Comparison of ENCODE assay signal across 9 cellular contexts in the genomic region with DNA sequence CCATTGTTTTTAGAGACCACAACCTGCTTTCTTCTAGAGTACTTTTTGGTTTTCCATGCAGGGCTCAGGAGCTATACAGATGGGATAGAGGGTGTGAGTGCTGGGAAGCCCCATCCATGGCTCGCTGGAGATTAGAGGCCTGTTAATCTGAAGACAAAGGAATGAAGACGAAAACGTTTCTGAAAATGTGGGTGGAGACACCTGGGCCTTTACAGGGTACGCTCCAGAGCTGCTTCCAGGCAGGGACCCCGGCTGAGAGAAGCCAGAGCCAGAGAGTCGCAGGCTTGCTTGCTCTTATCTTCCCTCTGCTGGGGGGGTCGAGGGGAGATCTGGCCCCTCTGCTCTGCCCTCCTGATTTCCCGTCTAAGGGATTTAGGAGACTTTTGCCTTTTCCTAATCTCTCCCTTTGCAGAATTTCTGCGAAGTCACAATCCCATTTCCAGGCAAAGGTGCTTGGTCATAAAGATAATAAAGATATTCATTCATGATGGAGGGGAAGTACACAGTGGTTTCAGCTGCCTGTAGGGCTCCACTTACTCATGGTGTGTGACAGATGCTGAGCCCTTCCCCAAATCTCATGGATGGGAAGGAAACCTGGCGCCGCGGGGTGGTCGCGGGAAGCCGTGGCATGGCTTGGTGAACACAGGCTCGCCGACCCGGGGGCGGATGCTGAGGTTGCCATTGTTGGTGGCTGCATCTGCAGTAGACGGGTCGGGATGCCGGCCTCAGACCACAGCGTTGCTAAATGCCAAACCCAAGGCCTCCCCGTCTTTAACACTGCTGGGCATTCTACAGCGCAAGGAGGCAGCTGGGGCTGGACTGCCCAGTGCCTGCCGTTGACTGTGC. TPM values are rescaled to one million over a fixed set of nuclear protein-coding genes. Genes with fewer than 3 reads are reported as not detected.
DNase-seq lines count a peak whose midpoint lies in the region; ATAC-seq lines count a peak whose summit lies in the region.
"Had no signal": no experiment of that assay in that cellular context is flagged by ENCODE, and none has a peak within 500 bp of the region (broad histone marks: within the 10 kb centered on the region; RNA-seq: fewer than 3 reads in every experiment).

No MANE protein-coding gene starts in this region.

- peaks cover 4% of the 10 kb centered on the region for H3K27me3 ChIP-seq in iPS-15b (ENCODE audit: control insufficient read depth, insufficient read depth, low read length)

- no peaks in the 10 kb centered on the region for H3K9me3 Mint-ChIP-seq in activated CD4-positive, alpha-beta T cell treated with anti-CD3 and anti-CD28 coated beads, Interleukin-2, amount 10 ng/mL, durations not matched to agents 24 days and 14 days
- no peaks in the 10 kb centered on the region for H3K9me3 Mint-ChIP-seq in stimulated activated memory B cell treated with anti-CD40 and anti-IgM and Interleukin-4, amounts not matched to agents 10 μg/mL and 1 μg/mL and 100 μg/mL, for 72 hours

- DNase-seq in activated CD4-positive, alpha-beta T cell treated with anti-CD3 and anti-CD28 coated beads, Interleukin-2, amount 10 ng/mL, durations not matched to agents 24 days and 14 days: peak; percentile 73
- no peak for DNase-seq in activated CD4-positive, alpha-beta T cell treated with anti-CD3 and anti-CD28 coated beads, Interleukin-2, amount 50 U/mL, for 1 hour
- DNase-seq in SK-MEL-5 (ENCODE audit: low read depth, low spot score): peak; percentile 53
- no peak for DNase-seq in activated gamma-delta T cell treated with Interleukin-2 at 50 U/mL for 16 hours
- DNase-seq in Ammon's horn (ENCODE audit: low spot score): no peak
- DNase-seq: NCI-H2029 had no signal

- peaks cover 3% of the 10 kb centered on the region for H3K27me3 Mint-ChIP-seq in activated CD4-positive, alpha-beta T cell treated with anti-CD3 and anti-CD28 coated beads, Interleukin-2, amount 10 ng/mL, durations not matched to agents 24 days and 14 days
- H3K27me3 Mint-ChIP-seq in stimulated activated memory B cell treated with anti-CD40 and anti-IgM and Interleukin-4, amounts not matched to agents 10 μg/mL and 1 μg/mL and 100 μg/mL, for 72 hours: peaks cover 13% of the 10 kb centered on the region

- H3K4me1 Mint-ChIP-seq in activated CD4-positive, alpha-beta T cell treated with anti-CD3 and anti-CD28 coated beads, Interleukin-2, amount 10 ng/mL, durations not matched to agents 24 days and 14 days: peaks cover 27% of the 10 kb centered on the region
- peaks cover 39% of the 10 kb centered on the region for H3K4me1 Mint-ChIP-seq in stimulated activated memory B cell treated with anti-CD40 and anti-IgM and Interleukin-4, amounts not matched to agents 10 μg/mL and 1 μg/mL and 100 μg/mL, for 72 hours

- H3K9ac ChIP-seq in iPS-15b (ENCODE audit: low read depth, low read length): peak overlapping the region; percentile 16

- H3K36me3 Mint-ChIP-seq in activated CD4-positive, alpha-beta T cell treated with anti-CD3 and anti-CD28 coated beads, Interleukin-2, amount 10 ng/mL, durations not matched to agents 24 days and 14 days (ENCODE audit: low read depth): peaks cover under 1% of the 10 kb centered on the region
- H3K36me3 Mint-ChIP-seq in stimulated activated memory B cell treated with anti-CD40 and anti-IgM and Interleukin-4, amounts not matched to agents 10 μg/mL and 1 μg/mL and 100 μg/mL, for 72 hours: no peaks in the 10 kb centered on the region

- H3K27ac Mint-ChIP-seq in activated CD4-positive, alpha-beta T cell treated with anti-CD3 and anti-CD28 coated beads, Interleukin-2, amount 10 ng/mL, durations not matched to agents 24 days and 14 days: no peak overlapping the region
- H3K27ac Mint-ChIP-seq in stimulated activated memory B cell treated with anti-CD40 and anti-IgM and Interleukin-4, amounts not matched to agents 10 μg/mL and 1 μg/mL and 100 μg/mL, for 72 hours: peak overlapping the region; percentile 17

- no peaks in the 10 kb centered on the region for H3K36me3 ChIP-seq in iPS-15b (ENCODE audit: control insufficient read depth, insufficient read depth, low read length)

- in situ Hi-C loops in SK-MEL-5 (cut with HindIII; ENCODE audit: low pct_unique_long_range_greater_than_20kb, low sequenced_read_pairs): no loop called here

- intact Hi-C loops in activated CD4-positive, alpha-beta T cell treated with anti-CD3 and anti-CD28 coated beads, Interleukin-2, amount 10 ng/mL, durations not matched to agents 24 days and 14 days (cut with micrococcal nuclease): loop anchor here (1.0 kb wide), 1 partner anchor 13 kb away; no protein-coding TSS in a partner anchor

- no peaks in the 10 kb centered on the region for H3K9me3 ChIP-seq in iPS-15b (ENCODE audit: control insufficient read depth, insufficient read depth, low read length)

- H3K4me1 ChIP-seq in iPS-15b (ENCODE audit: control insufficient read depth, insufficient read depth, low read length): peaks cover 31% of the 10 kb centered on the region

- H3K4me3 ChIP-seq in iPS-15b (ENCODE audit: low read depth, low read length): peak overlapping the region; percentile 18

- no peak for ATAC-seq in stimulated activated memory B cell treated with anti-CD40 and anti-IgM and Interleukin-4, amounts not matched to agents 10 μg/mL and 1 μg/mL and 100 μg/mL, for 72 hours
- no peak for ATAC-seq in GM18870 (IDR thresholded peaks at IDR 0.05; ENCODE audit: unreplicated experiment)

- no peak overlapping the region for H3K4me3 Mint-ChIP-seq in activated CD4-positive, alpha-beta T cell treated with anti-CD3 and anti-CD28 coated beads, Interleukin-2, amount 10 ng/mL, durations not matched to agents 24 days and 14 days
- H3K4me3 Mint-ChIP-seq in stimulated activated memory B cell treated with anti-CD40 and anti-IgM and Interleukin-4, amounts not matched to agents 10 μg/mL and 1 μg/mL and 100 μg/mL, for 72 hours: no peak overlapping the region

RNA-seq across cellular contexts. Expression of a gene that starts 4.8 kb away (rescaled TPM):
- 78.3 and 81.5 TPM in 2 replicates for total RNA-seq in activated CD4-positive, alpha-beta T cell treated with anti-CD3 and anti-CD28 coated beads, Interleukin-2, amount 10 ng/mL, durations not matched to agents 24 days and 14 days
- total RNA-seq in SK-MEL-5 (2014; rRNA removed; shearing (Covaris generic)): 157 and 166 TPM in 2 replicates
- 102 and 126 TPM in 2 replicates for polyA plus RNA-seq in SK-MEL-5 (2015; cell fraction: cytosol; rRNA removed)
- 124 and 141 TPM in 2 replicates for polyA plus RNA-seq in SK-MEL-5 (2015; cell fraction: nucleus; rRNA removed)

RNA-seq across cellular contexts. Expression of a gene that starts 13.8 kb away (rescaled TPM):
- 65.6 and 67.8 TPM in 2 replicates for total RNA-seq in activated CD4-positive, alpha-beta T cell treated with anti-CD3 and anti-CD28 coated beads, Interleukin-2, amount 10 ng/mL, durations not matched to agents 24 days and 14 days
- 41.7 and 43.5 TPM in 2 replicates for total RNA-seq in SK-MEL-5 (2014; rRNA removed; shearing (Covaris generic))
- polyA plus RNA-seq in SK-MEL-5 (2015; cell fraction: cytosol; rRNA removed): 48.1 and 63.6 TPM in 2 replicates
- 282 and 416 TPM in 2 replicates for polyA plus RNA-seq in SK-MEL-5 (2015; cell fraction: nucleus; rRNA removed)

Comparison
In these comparisons a context has a peak if more than half of its experiments do, and no peak if none do; other contexts are left out.
1. DNase-seq: peak in activated CD4-positive, alpha-beta T cell treated with anti-CD3 and anti-CD28 coated beads, Interleukin-2, amount 10 ng/mL, durations not matched to agents 24 days and 14 days (single experiment) and SK-MEL-5 (single experiment); none in activated CD4-positive, alpha-beta T cell treated with anti-CD3 and anti-CD28 coated beads, Interleukin-2, amount 50 U/mL, for 1 hour (single experiment), activated gamma-delta T cell treated with Interleukin-2 at 50 U/mL for 16 hours (single experiment) and Ammon's horn (single experiment).